ENCODE assay signal across 1 cellular context in genomic region chr1:16006552-16007485, GRCh38.
TF ChIP-seq lines count a peak whose summit lies in the region.

No MANE protein-coding gene starts in this region.

TF ChIP-seq in HCT116, 20 proteins besides CTCF, POLR2A, EP300 and RAD21 (continued from another document):
- TF ChIP-seq ZNF274 (IDR thresholded peaks at IDR 0.05; ENCODE audit: low read depth, low read length) (no peak), MAX (IDR thresholded peaks at IDR 0.05) (no peak), EZH2phosphoT487 (IDR thresholded peaks at IDR 0.05; ENCODE audit: borderline replicate concordance) (no peak), ELF1 (IDR thresholded peaks at IDR 0.05; ENCODE audit: borderline replicate concordance, low read depth) (no peak)
